ENCODE assay signal across 1 cellular context in the genomic region with DNA sequence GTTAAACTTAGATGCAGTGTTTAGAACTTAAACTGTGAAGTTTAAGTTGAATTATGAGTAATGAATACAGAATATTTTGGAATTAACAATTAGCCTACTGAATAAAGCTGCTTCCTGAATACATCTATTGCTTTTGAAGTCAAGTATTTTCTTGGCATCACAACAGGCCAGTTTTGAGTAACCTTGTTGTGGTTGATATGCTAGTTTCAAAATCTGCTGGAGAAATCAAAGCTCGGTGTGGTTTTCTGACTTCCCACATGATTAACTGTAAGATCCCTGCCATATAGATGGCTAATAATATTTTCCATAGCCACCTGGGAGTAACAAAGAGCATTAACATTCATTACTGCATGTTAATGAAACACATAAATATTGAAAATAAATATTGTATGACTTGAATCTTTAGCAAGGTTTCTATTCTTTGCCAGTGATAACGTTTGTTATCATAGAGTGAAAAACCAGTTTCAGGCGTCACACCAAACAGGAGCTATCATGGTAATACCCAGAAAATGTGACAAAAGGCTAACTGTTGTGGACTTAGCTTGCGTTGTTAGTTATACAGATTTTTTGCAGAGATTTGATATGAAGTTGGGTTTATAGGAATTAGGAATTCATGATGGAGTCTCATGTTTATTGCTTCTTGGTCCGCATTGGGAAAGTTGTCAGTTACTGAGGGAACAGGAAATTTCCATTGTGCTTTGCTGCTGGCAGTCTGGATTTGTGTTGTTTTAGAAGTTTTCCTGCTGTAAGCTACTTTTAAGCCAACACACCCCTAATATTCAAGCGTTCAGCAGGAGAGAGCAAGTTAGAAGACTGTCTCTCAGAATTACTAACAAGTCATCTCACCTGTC.
TF ChIP-seq lines count a peak whose summit lies in the region.

No MANE protein-coding gene starts in this region.

TF ChIP-seq in GM12878, 131 proteins besides CTCF, POLR2A, EP300 and RAD21 (continued from another document):
- TF ChIP-seq, protein P1, sequence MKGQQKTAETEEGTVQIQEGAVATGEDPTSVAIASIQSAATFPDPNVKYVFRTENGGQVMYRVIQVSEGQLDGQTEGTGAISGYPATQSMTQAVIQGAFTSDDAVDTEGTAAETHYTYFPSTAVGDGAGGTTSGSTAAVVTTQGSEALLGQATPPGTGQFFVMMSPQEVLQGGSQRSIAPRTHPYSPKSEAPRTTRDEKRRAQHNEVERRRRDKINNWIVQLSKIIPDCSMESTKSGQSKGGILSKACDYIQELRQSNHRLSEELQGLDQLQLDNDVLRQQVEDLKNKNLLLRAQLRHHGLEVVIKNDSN (IDR thresholded peaks at IDR 0.05; ENCODE audit: borderline replicate concordance, extremely low read length, insufficient read depth, low read depth, low read length): no peak
- no peak for TF ChIP-seq NFYA (IDR thresholded peaks at IDR 0.05; ENCODE audit: borderline replicate concordance, low read depth, low read length)
- 0 out of 2 replicates have a peak, but pooled peaks have one; percentile 37 for TF ChIP-seq MTA3 (IDR thresholded peaks at IDR 0.05; ENCODE audit: borderline replicate concordance, low read length)
- no peak for TF ChIP-seq PAX8 (IDR thresholded peaks at IDR 0.05)
- TF ChIP-seq RFX5 (IDR thresholded peaks at IDR 0.05; ENCODE audit: low read depth, low read length): no peak
- TF ChIP-seq TCF7 (IDR thresholded peaks at IDR 0.05; ENCODE audit: borderline replicate concordance): peak; percentile 81; the same call in 1 of the 2 replicates
- no peak for TF ChIP-seq KAT2A (conservative IDR thresholded peaks at IDR 0.05; ENCODE audit: control insufficient read depth, low read depth, low read length)
- no peak for TF ChIP-seq SMAD5 (IDR thresholded peaks at IDR 0.05; ENCODE audit: low read depth)
- no peak for TF ChIP-seq CREB1 (IDR thresholded peaks at IDR 0.05; ENCODE audit: low read depth)
- no peak for TF ChIP-seq KLF5 (IDR thresholded peaks at IDR 0.05; ENCODE audit: partially characterized antibody)
- TF ChIP-seq ZZZ3 (IDR thresholded peaks at IDR 0.05; ENCODE audit: control insufficient read depth, insufficient read length, low read depth): no peak
- no peak for TF ChIP-seq MEF2B (IDR thresholded peaks at IDR 0.05; ENCODE audit: partially characterized antibody, poor library complexity, severe bottlenecking)
- TF ChIP-seq MYC (IDR thresholded peaks at IDR 0.05; ENCODE audit: insufficient read depth, insufficient read length, insufficient replicate concordance, low read length, severe bottlenecking): no peak
- no peak for TF ChIP-seq FOS (IDR thresholded peaks at IDR 0.05; ENCODE audit: borderline replicate concordance, extremely low read depth, insufficient read length)
- TF ChIP-seq E4F1 (IDR thresholded peaks at IDR 0.05; ENCODE audit: borderline replicate concordance, partially characterized antibody): no peak
- no peak for TF ChIP-seq SMC3 (IDR thresholded peaks at IDR 0.05; ENCODE audit: borderline replicate concordance, low read length)
- no peak for TF ChIP-seq ZNF24 (IDR thresholded peaks at IDR 0.05)
- peak; percentile 52; the same call in 1 of the 2 replicates for TF ChIP-seq ATF2 (IDR thresholded peaks at IDR 0.05; ENCODE audit: low read length)
- no peak for TF ChIP-seq MLLT1 (IDR thresholded peaks at IDR 0.05)
- TF ChIP-seq, protein P2, sequence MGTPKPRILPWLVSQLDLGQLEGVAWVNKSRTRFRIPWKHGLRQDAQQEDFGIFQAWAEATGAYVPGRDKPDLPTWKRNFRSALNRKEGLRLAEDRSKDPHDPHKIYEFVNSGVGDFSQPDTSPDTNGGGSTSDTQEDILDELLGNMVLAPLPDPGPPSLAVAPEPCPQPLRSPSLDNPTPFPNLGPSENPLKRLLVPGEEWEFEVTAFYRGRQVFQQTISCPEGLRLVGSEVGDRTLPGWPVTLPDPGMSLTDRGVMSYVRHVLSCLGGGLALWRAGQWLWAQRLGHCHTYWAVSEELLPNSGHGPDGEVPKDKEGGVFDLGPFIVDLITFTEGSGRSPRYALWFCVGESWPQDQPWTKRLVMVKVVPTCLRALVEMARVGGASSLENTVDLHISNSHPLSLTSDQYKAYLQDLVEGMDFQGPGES (IDR thresholded peaks at IDR 0.05): no peak
- TF ChIP-seq BCL11A (IDR thresholded peaks at IDR 0.05; ENCODE audit: low read depth, low read length): 0 out of 2 replicates have a peak, but pooled peaks have one; percentile 26
- no peak for TF ChIP-seq MTA2 (IDR thresholded peaks at IDR 0.05; ENCODE audit: low read depth)
- TF ChIP-seq POLR2AphosphoS5 (IDR thresholded peaks at IDR 0.05; ENCODE audit: low read length): no peak
- 0 out of 2 replicates have a peak, but pooled peaks have one; percentile 20 for TF ChIP-seq FOXM1 (IDR thresholded peaks at IDR 0.05; ENCODE audit: low read depth, low read length)
- peak; percentile 64 for TF ChIP-seq IRF4 (IDR thresholded peaks at IDR 0.05; ENCODE audit: low read depth, low read length)
- no peak for TF ChIP-seq SPI1 (IDR thresholded peaks at IDR 0.05; ENCODE audit: borderline replicate concordance, insufficient read depth, low read depth, low read length)
- TF ChIP-seq TBL1XR1 (IDR thresholded peaks at IDR 0.05; ENCODE audit: low read depth, low read length): no peak
- no peak for TF ChIP-seq POU2F2 (IDR thresholded peaks at IDR 0.05; ENCODE audit: borderline replicate concordance, low read depth, low read length)
- peak; percentile 94 for TF ChIP-seq RUNX3 (IDR thresholded peaks at IDR 0.05; ENCODE audit: low read length)
